10 cellular contexts compared by ENCODE assay signal in the genomic region with DNA sequence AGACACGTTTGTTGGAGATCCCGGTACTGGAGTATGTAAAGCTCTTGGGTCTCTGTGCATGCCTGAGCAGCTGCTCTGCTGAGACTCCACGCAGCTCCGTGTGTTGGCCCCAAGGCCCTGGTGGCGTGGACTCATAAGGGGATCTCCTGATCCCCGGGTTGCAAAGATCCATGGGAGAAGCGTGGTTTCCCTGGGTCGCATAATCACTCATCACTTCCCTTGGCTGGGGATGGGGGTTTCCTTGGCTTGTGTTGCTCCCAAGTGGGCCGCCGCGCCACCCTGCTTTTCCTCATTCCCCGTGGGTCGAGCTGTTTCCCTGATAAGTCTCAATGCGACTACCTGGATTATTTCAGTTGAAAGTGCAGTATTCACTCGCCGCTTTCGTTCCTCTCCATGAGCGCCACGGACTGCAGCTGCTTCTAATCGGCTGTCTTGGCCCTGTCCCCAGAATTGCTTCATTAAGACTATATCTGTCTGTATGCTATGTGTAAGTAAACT.
DNase-seq lines count a peak whose midpoint lies in the region; ATAC-seq lines count a peak whose summit lies in the region.
"Had no signal": no experiment of that assay in that cellular context is flagged by ENCODE, and none has a peak within 500 bp of the region (broad histone marks: within the 10 kb centered on the region; RNA-seq: fewer than 3 reads in every experiment).

No MANE protein-coding gene starts in this region.

- POLR2A ChIA-PET in CD8-positive, alpha-beta memory T cell (lab: Charles Lee), result no interaction called here

- no peak for ATAC-seq in HG03520 (IDR thresholded peaks at IDR 0.05; ENCODE audit: unreplicated experiment)
- ATAC-seq in HG02884 (IDR thresholded peaks at IDR 0.05; ENCODE audit: unreplicated experiment), result no peak

- no peaks in the 10 kb centered on the region for H3K9me3 Mint-ChIP-seq in CD8-positive, alpha-beta memory T cell

- peak overlapping the region in 4 of 8 donors; percentile 28 to 64 (median 40) for H3K27ac Mint-ChIP-seq in CD8-positive, alpha-beta memory T cell

- H3K36me3 Mint-ChIP-seq in CD8-positive, alpha-beta memory T cell, result peaks cover 4 to 22% (median 7%) of the 10 kb centered on the region in 3 donors

- no peaks in the 10 kb centered on the region for H3K27me3 ChIP-seq in CD8-positive, alpha-beta memory T cell (ENCODE audit: insufficient read depth, low read length, poor library complexity, severe bottlenecking)

- peak overlapping the region in 5 of 7 donors; percentile 1 to 36 (median 18) for H3K4me3 Mint-ChIP-seq in CD8-positive, alpha-beta memory T cell

- no peak for DNase-seq in CD8-positive, alpha-beta memory T cell
- DNase-seq in NCI-H2029 (lab: John Stamatoyannopoulos, UW) (peak; percentile 37), fibroblast of gingiva (ENCODE audit: low read depth) (peak; percentile 59), posterior cingulate gyrus (peak in 7 of 10 donors; percentile 14 to 89 (median 35)), RPMI8226 (no peak), NCI-H524 treated with DMSO at 0.1 percent for 48 hours (lab: John Stamatoyannopoulos, UW) (no peak)
- DNase-seq: effector memory CD4-positive, alpha-beta T cell; NCI-H2171 treated with DMSO at 0.1 percent for 48 hours had no signal

- no peaks in the 10 kb centered on the region for H3K27me3 Mint-ChIP-seq in CD8-positive, alpha-beta memory T cell

- no peaks in the 10 kb centered on the region for H3K9me3 ChIP-seq in CD8-positive, alpha-beta memory T cell (ENCODE audit: low read length)

- CTCF ChIA-PET in CD8-positive, alpha-beta memory T cell (lab: Charles Lee), result interaction anchor here (1.1 to 1.2 kb wide), 2 partner anchors 12 to 296 kb away, joined by 3 to 5 read pairs; no protein-coding TSS in a partner anchor

- H3K4me3 ChIP-seq in CD8-positive, alpha-beta memory T cell (ENCODE audit: low read length), result no peak overlapping the region

- H3K4me1 ChIP-seq in CD8-positive, alpha-beta memory T cell (ENCODE audit: insufficient read depth, low read length), result peaks cover 26% of the 10 kb centered on the region

- intact Hi-C loops in posterior cingulate gyrus (cut with DNase I), result no loop called here

- H3K4me1 Mint-ChIP-seq in CD8-positive, alpha-beta memory T cell, result peaks cover 94 to 98% (median 97%) of the 10 kb centered on the region in 3 donors

- H3K27ac ChIP-seq in CD8-positive, alpha-beta memory T cell (ENCODE audit: low read depth, low read length), result no peak overlapping the region

- H3K36me3 ChIP-seq in CD8-positive, alpha-beta memory T cell (ENCODE audit: insufficient read depth, low read length), result no peaks in the 10 kb centered on the region

Comparison
In these comparisons a context has a peak if more than half of its experiments do, and no peak if none do; other contexts are left out.
1. DNase-seq: peak in NCI-H2029 (single experiment), fibroblast of gingiva (single experiment) and posterior cingulate gyrus (7 of 10); none in CD8-positive, alpha-beta memory T cell (0 of 5), RPMI8226 (single experiment) and NCI-H524 treated with DMSO at 0.1 percent for 48 hours (single experiment).